Comparison of ENCODE assay signal across 1 cellular context in the genomic region with DNA sequence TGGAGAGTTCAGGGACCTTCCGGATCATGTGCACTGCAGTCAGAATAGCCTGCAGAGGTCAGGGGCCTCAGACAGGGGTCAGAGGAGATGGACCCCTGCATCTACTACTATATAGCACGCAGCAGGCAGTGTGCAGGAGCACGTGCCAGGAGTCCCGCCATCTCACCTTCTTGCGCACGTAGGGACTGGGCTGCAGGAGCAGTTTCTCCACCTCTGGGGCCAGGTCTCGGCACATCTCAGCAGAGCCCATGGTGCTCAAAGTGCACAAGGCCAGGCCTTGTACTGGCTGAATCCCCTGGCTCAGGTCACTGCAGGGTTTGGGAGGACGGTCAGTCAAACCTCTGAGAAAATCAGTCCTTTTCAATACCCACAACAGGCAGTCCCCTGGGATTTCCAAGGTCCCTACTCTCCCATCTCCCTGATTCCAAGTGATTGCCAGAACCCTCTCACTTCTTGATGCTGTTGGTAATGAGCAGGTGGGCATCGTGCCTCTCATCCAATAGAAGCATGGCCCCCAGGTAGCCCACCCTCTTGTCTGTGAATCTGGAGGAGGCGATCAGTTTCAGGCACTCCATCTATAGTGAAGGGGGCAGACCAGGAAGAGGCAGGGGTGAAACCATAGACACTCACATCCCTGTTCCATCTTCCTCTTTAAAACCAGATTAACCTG.
TF ChIP-seq lines count a peak whose summit lies in the region.

No MANE protein-coding gene starts in this region.

TF ChIP-seq in IMR-90, 13 proteins besides CTCF, POLR2A, EP300 and RAD21:
- TF ChIP-seq NFE2L2 (IDR thresholded peaks at IDR 0.05; ENCODE audit: low read depth, low read length) (no peak), RCOR1 (IDR thresholded peaks at IDR 0.05; ENCODE audit: insufficient replicate concordance, low read length) (no peak), MXI1 (IDR thresholded peaks at IDR 0.05; ENCODE audit: borderline replicate concordance, low read depth, low read length) (no peak), RFX5 (IDR thresholded peaks at IDR 0.05; ENCODE audit: low read depth, low read length) (no peak), CHD1 (IDR thresholded peaks at IDR 0.05; ENCODE audit: low read depth, low read length) (no peak), FOS (IDR thresholded peaks at IDR 0.05; ENCODE audit: low read depth, low read length) (no peak), SMC3 (IDR thresholded peaks at IDR 0.05; ENCODE audit: low read depth, low read length) (no peak), CEBPB (IDR thresholded peaks at IDR 0.05; ENCODE audit: low read depth, low read length) (no peak), BHLHE40 (IDR thresholded peaks at IDR 0.05; ENCODE audit: low read depth, low read length) (no peak)
- TF ChIP-seq, protein P1, sequence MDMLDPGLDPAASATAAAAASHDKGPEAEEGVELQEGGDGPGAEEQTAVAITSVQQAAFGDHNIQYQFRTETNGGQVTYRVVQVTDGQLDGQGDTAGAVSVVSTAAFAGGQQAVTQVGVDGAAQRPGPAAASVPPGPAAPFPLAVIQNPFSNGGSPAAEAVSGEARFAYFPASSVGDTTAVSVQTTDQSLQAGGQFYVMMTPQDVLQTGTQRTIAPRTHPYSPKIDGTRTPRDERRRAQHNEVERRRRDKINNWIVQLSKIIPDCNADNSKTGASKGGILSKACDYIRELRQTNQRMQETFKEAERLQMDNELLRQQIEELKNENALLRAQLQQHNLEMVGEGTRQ (IDR thresholded peaks at IDR 0.05; ENCODE audit: low read depth, low read length) = no peak
- TF ChIP-seq, protein P2, sequence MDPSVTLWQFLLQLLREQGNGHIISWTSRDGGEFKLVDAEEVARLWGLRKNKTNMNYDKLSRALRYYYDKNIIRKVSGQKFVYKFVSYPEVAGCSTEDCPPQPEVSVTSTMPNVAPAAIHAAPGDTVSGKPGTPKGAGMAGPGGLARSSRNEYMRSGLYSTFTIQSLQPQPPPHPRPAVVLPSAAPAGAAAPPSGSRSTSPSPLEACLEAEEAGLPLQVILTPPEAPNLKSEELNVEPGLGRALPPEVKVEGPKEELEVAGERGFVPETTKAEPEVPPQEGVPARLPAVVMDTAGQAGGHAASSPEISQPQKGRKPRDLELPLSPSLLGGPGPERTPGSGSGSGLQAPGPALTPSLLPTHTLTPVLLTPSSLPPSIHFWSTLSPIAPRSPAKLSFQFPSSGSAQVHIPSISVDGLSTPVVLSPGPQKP (IDR thresholded peaks at IDR 0.05; ENCODE audit: borderline replicate concordance, low read depth, low read length) = no peak
